8 cellular contexts compared by ENCODE assay signal in the genomic region with DNA sequence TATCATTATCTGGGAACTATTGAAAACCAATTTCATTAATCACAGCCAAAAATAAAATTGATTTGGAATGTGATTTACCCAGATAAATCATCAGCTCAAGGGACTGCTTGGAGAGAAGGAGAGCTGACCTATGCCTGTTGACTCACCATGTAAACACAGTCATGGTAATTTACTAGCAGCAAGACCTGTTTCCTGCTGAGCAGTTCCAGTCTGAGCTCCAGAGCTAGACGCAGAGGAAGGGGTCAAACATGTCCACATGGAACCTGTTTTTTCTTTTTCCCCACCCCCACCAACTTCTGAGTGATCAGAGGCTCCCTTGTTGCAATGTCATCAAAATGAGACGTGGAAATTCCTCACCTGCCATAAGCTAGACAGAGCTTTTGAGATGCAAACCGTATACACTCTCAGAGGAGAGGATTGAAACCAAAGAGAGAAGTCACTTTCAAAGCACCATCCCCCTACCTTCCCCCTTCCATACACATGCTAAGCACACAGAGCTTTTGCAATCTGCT. TPM values are rescaled to one million over a fixed set of nuclear protein-coding genes. Genes with fewer than 3 reads are reported as not detected.
A peak's percentile ranks its signal among the peaks of the same experiment; 100 is the strongest.
DNase-seq lines count a peak whose midpoint lies in the region.

No MANE protein-coding gene starts in this region.

- DNase-seq in SIG-M5 treated with dmso at 0.1 percent for 504 hours (lab: John Stamatoyannopoulos, UW; ENCODE audit: unreplicated experiment) (peak; percentile 90), SIG-M5 (lab: John Stamatoyannopoulos, UW) (no peak), NCI-H2227 treated with DMSO at 0.1 percent for 48 hours (lab: John Stamatoyannopoulos, UW) (peak; percentile 94), brain pericyte (ENCODE audit: low read depth, low spot score) (peak; percentile 75), OCI-M2 (lab: John Stamatoyannopoulos, UW; ENCODE audit: unreplicated experiment) (no peak), putamen (ENCODE audit: low spot score) (no peak)
- no peak for DNase-seq in effector CD4-positive, alpha-beta T cell

- H3K27ac ChIP-seq in mesodermal cell (ENCODE audit: low read depth, low read length, severe bottlenecking), result peak overlapping the region; percentile 88

- no peaks in the 10 kb centered on the region for H3K9me3 ChIP-seq in mesodermal cell (ENCODE audit: control insufficient read depth, low read length)

- peaks cover 62% of the 10 kb centered on the region for H3K4me1 ChIP-seq in mesodermal cell (ENCODE audit: control insufficient read depth, insufficient read depth, low read length, poor library complexity, severe bottlenecking)

- H3K4me3 ChIP-seq in mesodermal cell (ENCODE audit: extremely low read depth, insufficient read depth, low read length, poor library complexity, severe bottlenecking), result no peak overlapping the region

- WGBS in mesodermal cell (ENCODE audit: insufficient coverage in 2 of 2), 2 experiments, result 0 to 8% methylated on average over 2 of the region's 3 CpGs

- H3K36me3 ChIP-seq in mesodermal cell (ENCODE audit: control insufficient read depth, insufficient read depth, low read length), result no peaks in the 10 kb centered on the region

RNA-seq across cellular contexts. Expression of a gene that starts 56.0 kb away (rescaled TPM):
- polyA plus RNA-seq in mesodermal cell (2013, experiment 1 of 2), result 62.6 TPM
- 59.5 TPM for polyA plus RNA-seq in mesodermal cell (2013, experiment 2 of 2)

Comparison
In these comparisons a context has a peak if more than half of its experiments do, and no peak if none do; other contexts are left out.
1. DNase-seq: peak in SIG-M5 treated with dmso at 0.1 percent for 504 hours (single experiment), NCI-H2227 treated with DMSO at 0.1 percent for 48 hours (single experiment) and brain pericyte (single experiment); none in SIG-M5 (single experiment), OCI-M2 (single experiment), putamen (single experiment) and effector CD4-positive, alpha-beta T cell (single experiment).